8 cellular contexts compared by ENCODE assay signal in genomic region chr19:1259873-1260748, GRCh38. TPM values are rescaled to one million over a fixed set of nuclear protein-coding genes. Genes with fewer than 3 reads are reported as not detected.
DNase-seq lines count a peak whose midpoint lies in the region; ATAC-seq and FAIRE-seq lines count a peak whose summit lies in the region.

No MANE protein-coding gene starts in this region.

- ATAC-seq in GM18858 (IDR thresholded peaks at IDR 0.05; ENCODE audit: unreplicated experiment) (peak; percentile 2), HG03108 (IDR thresholded peaks at IDR 0.05; ENCODE audit: unreplicated experiment) (peak; percentile 7), esophagus mucosa (peak; percentile 23)

- H3K14ac ChIP-seq in trophoblast cell (ENCODE audit: low read length) = peak overlapping the region; percentile 29

- H2BK12ac ChIP-seq in trophoblast cell (ENCODE audit: low read length) = peak overlapping the region; percentile 13

- H3K36me3 ChIP-seq in trophoblast cell (ENCODE audit: control insufficient read depth in 1 of 2, insufficient read depth in 2 of 2, low read length in 2 of 2) = peaks cover 29 to 33% of the 10 kb centered on the region in 2 experiments

- H2BK120ac ChIP-seq in trophoblast cell (ENCODE audit: insufficient read depth, low read length, poor library complexity) = peak overlapping the region; percentile 14

- DNase-seq in activated CD4-positive, alpha-beta T cell treated with anti-CD3 and anti-CD28 coated beads, Interleukin-2, amount 50 U/mL, for 48 hours = peak; percentile 65 to 69
- DNase-seq in trophoblast cell (peak; percentile 55 to 67), RCC 7860 (ENCODE audit: low spot score) (no peak), hepatic stellate cell (ENCODE audit: low spot score) (no peak), NCI-H446 (lab: John Stamatoyannopoulos, UW) (no peak)

- H3K4ac ChIP-seq in trophoblast cell (ENCODE audit: low read depth, low read length) = no peak overlapping the region

- H2AK5ac ChIP-seq in trophoblast cell (ENCODE audit: low read length) = peak overlapping the region; percentile 16

- peak overlapping the region; percentile 24 for H4K12ac ChIP-seq in trophoblast cell (ENCODE audit: low read depth, low read length)

- no peak overlapping the region for H4K8ac ChIP-seq in trophoblast cell (ENCODE audit: low read depth, low read length)

- no peak overlapping the region for H3K4me3 ChIP-seq in trophoblast cell (ENCODE audit: low read depth, low read length)

- H3K79me2 ChIP-seq in trophoblast cell (ENCODE audit: control insufficient read depth, insufficient read depth, low read length, poor library complexity) = peaks cover 5% of the 10 kb centered on the region

- H3K27ac ChIP-seq in trophoblast cell (ENCODE audit: low read depth, low read length) = peak overlapping the region; percentile 58

- H3K18ac ChIP-seq in trophoblast cell (ENCODE audit: low read length) = peak overlapping the region; percentile 27

- no peak overlapping the region for H2AFZ ChIP-seq in trophoblast cell (ENCODE audit: insufficient read depth, low read length, poor library complexity)

- peak overlapping the region; percentile 55 for H3K4me2 ChIP-seq in trophoblast cell (ENCODE audit: low read length)

- peaks cover 40 to 48% of the 10 kb centered on the region in 2 experiments for H3K4me1 ChIP-seq in trophoblast cell (ENCODE audit: control insufficient read depth in 1 of 2, insufficient read depth in 2 of 2, low read length in 2 of 2)

- H3K9ac ChIP-seq in trophoblast cell (ENCODE audit: low read length) = no peak overlapping the region

- no CpG with 5 or more reads among the region's 33 CpGs for WGBS in trophoblast cell (ENCODE audit: extremely low coverage, insufficient coverage, insufficient read length)

- H3K23ac ChIP-seq in trophoblast cell (ENCODE audit: low read length) = no peak overlapping the region

- peak overlapping the region; percentile 48 for H4K91ac ChIP-seq in trophoblast cell (ENCODE audit: low read depth, low read length)

- H2BK5ac ChIP-seq in trophoblast cell (ENCODE audit: low read depth, low read length, poor library complexity) = no peak overlapping the region

- peaks cover 33% of the 10 kb centered on the region for H3K79me1 ChIP-seq in trophoblast cell (ENCODE audit: low read length)

- no peaks in the 10 kb centered on the region for H3K9me3 ChIP-seq in trophoblast cell (ENCODE audit: insufficient read depth, low read depth, low read length)

- no peak for FAIRE-seq in RCC 7860 (lab: Jason Lieb, UNC)

- H3K27me3 ChIP-seq in trophoblast cell (ENCODE audit: insufficient read depth, low read length) = no peaks in the 10 kb centered on the region

RNA-seq across cellular contexts. Expression of gene CIRBP, which starts 9.0 kb away (rescaled TPM):
- total RNA-seq in esophagus mucosa = 172 TPM
- polyA plus RNA-seq in trophoblast cell (2013) = 116 and 120 TPM in 2 replicates

RNA-seq across cellular contexts. Expression of gene MIDN, which starts 11.7 kb away (rescaled TPM):
- 99.3 TPM for total RNA-seq in esophagus mucosa
- 159 and 165 TPM in 2 replicates for polyA plus RNA-seq in trophoblast cell (2013)

RNA-seq across cellular contexts. Expression of gene FAM174C, which starts 15.2 kb away (rescaled TPM):
- total RNA-seq in esophagus mucosa = 41.2 TPM
- polyA plus RNA-seq in trophoblast cell (2013) = 58.5 and 63.2 TPM in 2 replicates

RNA-seq across cellular contexts. Expression of gene ATP5F1D, which starts 18.6 kb away (rescaled TPM):
- 251 TPM for total RNA-seq in esophagus mucosa
- polyA plus RNA-seq in trophoblast cell (2013) = 106 and 107 TPM in 2 replicates

RNA-seq across cellular contexts. Expression of gene CBARP, which starts 22.3 kb away (rescaled TPM):
- 2.0 TPM for total RNA-seq in esophagus mucosa
- 3.7 and 4.2 TPM in 2 replicates for polyA plus RNA-seq in trophoblast cell (2013)

Comparison
In these comparisons a context has a peak if more than half of its experiments do, and no peak if none do; other contexts are left out.
1. DNase-seq: peak in activated CD4-positive, alpha-beta T cell treated with anti-CD3 and anti-CD28 coated beads, Interleukin-2, amount 50 U/mL, for 48 hours (2 of 2) and trophoblast cell (2 of 2); none in RCC 7860 (single experiment), hepatic stellate cell (single experiment) and NCI-H446 (0 of 2).
2. Peak in every context shown above with its lines, with median percentiles within 50 percentile points of each other: ATAC-seq.